Comparison of ENCODE assay signal across 7 cellular contexts in the genomic region with DNA sequence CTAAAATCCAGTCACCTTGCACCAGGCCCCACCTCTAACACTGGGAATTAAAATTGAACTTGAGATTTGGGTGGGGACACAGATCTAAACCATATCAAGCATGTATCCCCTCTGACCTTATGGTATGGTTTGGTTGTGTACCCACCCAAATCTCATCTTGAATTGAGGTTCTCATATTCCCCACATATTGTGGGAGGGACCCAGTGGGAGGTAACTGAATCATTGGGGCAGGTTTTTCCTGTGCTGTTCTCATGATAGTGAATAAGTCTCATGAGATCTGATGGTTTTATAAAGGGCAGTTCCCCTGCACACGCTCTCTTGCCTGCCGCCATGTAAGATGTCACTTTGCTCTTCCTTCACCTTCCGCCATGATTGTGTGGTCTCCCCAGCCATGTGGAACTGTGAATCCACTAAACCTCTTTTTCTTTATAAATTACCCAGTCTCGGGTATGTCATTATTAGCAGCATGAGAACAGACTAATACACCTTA. TPM values are rescaled to one million over a fixed set of nuclear protein-coding genes. Genes with fewer than 3 reads are reported as not detected.
DNase-seq lines count a peak whose midpoint lies in the region; ATAC-seq, FAIRE-seq and TF ChIP-seq lines count a peak whose summit lies in the region.
"Not testable (repeated sequence)": the region's sequence is repeated elsewhere in the genome, so short reads cannot be mapped to it uniquely, and the experiment has no call there.

No MANE protein-coding gene starts in this region.

- H3K27ac Mint-ChIP-seq in activated CD4-positive, alpha-beta T cell treated with anti-CD3 and anti-CD28 coated beads, Interleukin-2, amount 10 ng/mL, durations not matched to agents 24 days and 14 days, result peak overlapping the region; percentile 48
- H3K27ac Mint-ChIP-seq in activated naive CD8-positive, alpha-beta T cell, result peak overlapping the region; percentile 25
- peak overlapping the region; percentile 86 for H3K27ac Mint-ChIP-seq in dendritic cell treated with granulocyte-macrophage colony-stimulating factor and Interleukin-4, amounts not matched to agents 40 ng/mL and 50 ng/mL, for 4 days
- H3K27ac Mint-ChIP-seq in naive B cell, result peak overlapping the region; percentile 96 to 100 (median 98)
- peak overlapping the region; percentile 89 for H3K27ac Mint-ChIP-seq in stimulated activated memory B cell treated with anti-CD40 and anti-IgM and Interleukin-4, amounts not matched to agents 10 μg/mL and 1 μg/mL and 100 μg/mL, for 72 hours

- not testable (repeated sequence) for TF ChIP-seq CTCF in transverse colon (IDR thresholded peaks at IDR 0.05)

- peaks cover 0 to 30% (median 17%) of the 10 kb centered on the region in 4 donors for H3K4me1 ChIP-seq in transverse colon

- FAIRE-seq in GM12891 (lab: Jason Lieb, UNC), result peak; percentile 72

- H3K27me3 Mint-ChIP-seq in activated CD4-positive, alpha-beta T cell treated with anti-CD3 and anti-CD28 coated beads, Interleukin-2, amount 10 ng/mL, durations not matched to agents 24 days and 14 days; activated naive CD8-positive, alpha-beta T cell; dendritic cell treated with granulocyte-macrophage colony-stimulating factor and Interleukin-4, amounts not matched to agents 40 ng/mL and 50 ng/mL, for 4 days; naive B cell; stimulated activated memory B cell treated with anti-CD40 and anti-IgM and Interleukin-4, amounts not matched to agents 10 μg/mL and 1 μg/mL and 100 μg/mL, for 72 hours: not testable (repeated sequence)

- H3K4me3 Mint-ChIP-seq in activated CD4-positive, alpha-beta T cell treated with anti-CD3 and anti-CD28 coated beads, Interleukin-2, amount 10 ng/mL, durations not matched to agents 24 days and 14 days; activated naive CD8-positive, alpha-beta T cell; dendritic cell treated with granulocyte-macrophage colony-stimulating factor and Interleukin-4, amounts not matched to agents 40 ng/mL and 50 ng/mL, for 4 days: not testable (repeated sequence)
- peak overlapping the region; percentile 56 to 93 (median 78) for H3K4me3 Mint-ChIP-seq in naive B cell
- peak overlapping the region; percentile 17 for H3K4me3 Mint-ChIP-seq in stimulated activated memory B cell treated with anti-CD40 and anti-IgM and Interleukin-4, amounts not matched to agents 10 μg/mL and 1 μg/mL and 100 μg/mL, for 72 hours

- 89 to 93% methylated on average over 1 to 4 of the region's 4 CpGs for WGBS in transverse colon (ENCODE audit: low coverage in 1 of 2), 2 donors

- in situ Hi-C loops in transverse colon (cut with MboI; ENCODE audit: low pct_ligation_motif_present in 1 of 4, low pct_unique_long_range_greater_than_20kb in 1 of 4, low sequenced_read_pairs in 3 of 4), result not testable (repeated sequence)

- not testable (repeated sequence) for TF ChIP-seq EP300 in transverse colon (IDR thresholded peaks at IDR 0.05; ENCODE audit: low read depth)

- peaks cover 42% of the 10 kb centered on the region for H3K4me1 Mint-ChIP-seq in activated CD4-positive, alpha-beta T cell treated with anti-CD3 and anti-CD28 coated beads, Interleukin-2, amount 10 ng/mL, durations not matched to agents 24 days and 14 days
- peaks cover 55% of the 10 kb centered on the region for H3K4me1 Mint-ChIP-seq in activated naive CD8-positive, alpha-beta T cell (ENCODE audit: low read depth)
- H3K4me1 Mint-ChIP-seq in dendritic cell treated with granulocyte-macrophage colony-stimulating factor and Interleukin-4, amounts not matched to agents 40 ng/mL and 50 ng/mL, for 4 days (ENCODE audit: low read depth), result peaks cover 51% of the 10 kb centered on the region
- H3K4me1 Mint-ChIP-seq in naive B cell, result peaks cover 73 to 95% (median 94%) of the 10 kb centered on the region in 3 donors
- peaks cover 95% of the 10 kb centered on the region for H3K4me1 Mint-ChIP-seq in stimulated activated memory B cell treated with anti-CD40 and anti-IgM and Interleukin-4, amounts not matched to agents 10 μg/mL and 1 μg/mL and 100 μg/mL, for 72 hours

- not testable (repeated sequence) for H3K27me3 ChIP-seq in transverse colon

- not testable (repeated sequence) for H3K4me3 ChIP-seq in transverse colon

- not testable (repeated sequence) for TF ChIP-seq POLR2A in GM12891 (IDR thresholded peaks at IDR 0.05; ENCODE audit: low read depth, low read length); transverse colon (IDR thresholded peaks at IDR 0.05)

- H3K9me3 ChIP-seq in transverse colon, result not testable (repeated sequence)

- peaks cover 54% of the 10 kb centered on the region for H3K36me3 Mint-ChIP-seq in activated CD4-positive, alpha-beta T cell treated with anti-CD3 and anti-CD28 coated beads, Interleukin-2, amount 10 ng/mL, durations not matched to agents 24 days and 14 days (ENCODE audit: low read depth)
- peaks cover 15% of the 10 kb centered on the region for H3K36me3 Mint-ChIP-seq in activated naive CD8-positive, alpha-beta T cell
- H3K36me3 Mint-ChIP-seq in dendritic cell treated with granulocyte-macrophage colony-stimulating factor and Interleukin-4, amounts not matched to agents 40 ng/mL and 50 ng/mL, for 4 days (ENCODE audit: low read depth), result peaks cover 35% of the 10 kb centered on the region
- peaks cover 13% of the 10 kb centered on the region in 2 donors for H3K36me3 Mint-ChIP-seq in naive B cell
- peaks cover 31% of the 10 kb centered on the region for H3K36me3 Mint-ChIP-seq in stimulated activated memory B cell treated with anti-CD40 and anti-IgM and Interleukin-4, amounts not matched to agents 10 μg/mL and 1 μg/mL and 100 μg/mL, for 72 hours

- not testable (repeated sequence) for ATAC-seq in naive B cell (ENCODE audit: low read depth in 2 of 2); stimulated activated memory B cell treated with anti-CD40 and anti-IgM and Interleukin-4, amounts not matched to agents 10 μg/mL and 1 μg/mL and 100 μg/mL, for 72 hours

- peak overlapping the region; percentile 43 to 77 (median 58) for H3K27ac ChIP-seq in transverse colon

- intact Hi-C loops in activated CD4-positive, alpha-beta T cell treated with anti-CD3 and anti-CD28 coated beads, Interleukin-2, amount 10 ng/mL, durations not matched to agents 24 days and 14 days (cut with micrococcal nuclease), result loop anchor here (5.0 kb wide), 1 partner anchor 38 kb away; no protein-coding TSS in a partner anchor
- intact Hi-C loops in dendritic cell treated with granulocyte-macrophage colony-stimulating factor and Interleukin-4, amounts not matched to agents 40 ng/mL and 50 ng/mL, for 4 days (cut with micrococcal nuclease); transverse colon (cut with DNase I; ENCODE audit: low total_unique reads): not testable (repeated sequence)

- H3K36me3 ChIP-seq in transverse colon, result not testable (repeated sequence)

- peaks cover 11% of the 10 kb centered on the region for H3K9me3 Mint-ChIP-seq in activated CD4-positive, alpha-beta T cell treated with anti-CD3 and anti-CD28 coated beads, Interleukin-2, amount 10 ng/mL, durations not matched to agents 24 days and 14 days
- H3K9me3 Mint-ChIP-seq in activated naive CD8-positive, alpha-beta T cell (ENCODE audit: low read depth), result peaks cover 10% of the 10 kb centered on the region
- peaks cover 21% of the 10 kb centered on the region for H3K9me3 Mint-ChIP-seq in dendritic cell treated with granulocyte-macrophage colony-stimulating factor and Interleukin-4, amounts not matched to agents 40 ng/mL and 50 ng/mL, for 4 days
- H3K9me3 Mint-ChIP-seq in naive B cell, result peaks cover 5 to 15% (median 7%) of the 10 kb centered on the region in 7 donors
- not testable (repeated sequence) for H3K9me3 Mint-ChIP-seq in stimulated activated memory B cell treated with anti-CD40 and anti-IgM and Interleukin-4, amounts not matched to agents 10 μg/mL and 1 μg/mL and 100 μg/mL, for 72 hours

- not testable (repeated sequence) for DNase-seq in GM12891 (ENCODE audit: insufficient read length, low spot score); activated CD4-positive, alpha-beta T cell treated with anti-CD3 and anti-CD28 coated beads, Interleukin-2, amount 10 ng/mL, durations not matched to agents 24 days and 14 days; naive B cell; transverse colon

RNA-seq across cellular contexts. Expression of a gene that starts 38.7 kb away (rescaled TPM):
- polyA plus RNA-seq in GM12891 (2012; ENCODE audit: low read depth, missing spikeins), result 39.8 TPM
- total RNA-seq in activated CD4-positive, alpha-beta T cell treated with anti-CD3 and anti-CD28 coated beads, Interleukin-2, amount 10 ng/mL, durations not matched to agents 24 days and 14 days, result 69.7 and 72.6 TPM in 2 replicates
- 100 to 1,000 TPM in 1 of 6 donors, 10 to 100 TPM in 4, 1 to 10 TPM in 1; 8.3 to 106 (median 65.8) TPM for polyA plus RNA-seq in naive B cell (ENCODE audit: low read depth in 6 of 6)
- total RNA-seq in transverse colon, result 100 to 1,000 TPM in 1 of 4 donors, 10 to 100 TPM in 3; 46.4 to 181 (median 81.7) TPM

Comparison
In these comparisons a context has a peak if more than half of its experiments do, and no peak if none do; other contexts are left out.
1. H3K27ac Mint-ChIP-seq: peak in every context shown above with its lines; median percentile 98 in naive B cell; 89 in stimulated activated memory B cell treated with anti-CD40 and anti-IgM and Interleukin-4, amounts not matched to agents 10 μg/mL and 1 μg/mL and 100 μg/mL, for 72 hours; 86 in dendritic cell treated with granulocyte-macrophage colony-stimulating factor and Interleukin-4, amounts not matched to agents 40 ng/mL and 50 ng/mL, for 4 days; 48 in activated CD4-positive, alpha-beta T cell treated with anti-CD3 and anti-CD28 coated beads, Interleukin-2, amount 10 ng/mL, durations not matched to agents 24 days and 14 days; 25 in activated naive CD8-positive, alpha-beta T cell.